8 cellular contexts compared by ENCODE assay signal in genomic region chr17:73644145-73645049, GRCh38. TPM values are rescaled to one million over a fixed set of nuclear protein-coding genes. Genes with fewer than 3 reads are reported as not detected.
A peak's percentile ranks its signal among the peaks of the same experiment; 100 is the strongest.
DNase-seq lines count a peak whose midpoint lies in the region; ATAC-seq and TF ChIP-seq lines count a peak whose summit lies in the region.

SDK2 (minus strand) TSS chr17:73644445; CDS start chr17:73644088, 357 bp downstream.

- DNase-seq in DMS53 (lab: John Stamatoyannopoulos, UW) (peak; percentile 78), DMS53 treated with DMSO at 0.1 percent for 48 hours (lab: John Stamatoyannopoulos, UW; ENCODE audit: unreplicated experiment) (no peak), left ventricle myocardium inferior (no peak), NCI-H2196 (lab: John Stamatoyannopoulos, UW; ENCODE audit: unreplicated experiment) (no peak)
- peak; percentile 59 for DNase-seq in activated CD8-positive, alpha-beta memory T cell treated with anti-CD3 and anti-CD28 coated beads, Interleukin-2, amount 50 U/mL, for 48 hours
- DNase-seq in stimulated activated naive CD4-positive, alpha-beta T cell treated with Interleukin-2 at 50 U/mL for 16 hours (lab: John Stamatoyannopoulos, UW): no peak

- H3K36me3 ChIP-seq in left ventricle myocardium inferior (no peaks in the 10 kb centered on the region), rectal smooth muscle tissue (ENCODE audit: control insufficient read depth, insufficient read depth, low read length) (no peaks in the 10 kb centered on the region)

- H3K9ac ChIP-seq in rectal smooth muscle tissue (ENCODE audit: low read length): no peak within 1 kb of the TSS

- no peak for ATAC-seq in HG02938 (IDR thresholded peaks at IDR 0.05; ENCODE audit: unreplicated experiment)

- H3K27me3 ChIP-seq in left ventricle myocardium inferior (ENCODE audit: low read depth): peaks cover 89% of the 10 kb centered on the region
- peaks cover 8% of the 10 kb centered on the region for H3K27me3 ChIP-seq in rectal smooth muscle tissue (ENCODE audit: control insufficient read depth, insufficient read depth, low read length)

- intact Hi-C loops in left ventricle myocardium inferior (cut with micrococcal nuclease): no loop called here

- H3K4me3 ChIP-seq in left ventricle myocardium inferior: peak within 1 kb of the TSS; percentile 71
- H3K4me3 ChIP-seq in rectal smooth muscle tissue (ENCODE audit: low read length): peak within 1 kb of the TSS; percentile 61

- peaks cover 26% of the 10 kb centered on the region for H3K4me1 ChIP-seq in left ventricle myocardium inferior
- H3K4me1 ChIP-seq in rectal smooth muscle tissue (ENCODE audit: control insufficient read depth, insufficient read depth, low read length): no peaks in the 10 kb centered on the region

- H3K27ac ChIP-seq in left ventricle myocardium inferior (replicated peaks) (no peak within 1 kb of the TSS), rectal smooth muscle tissue (ENCODE audit: low read depth, low read length) (no peak within 1 kb of the TSS)

- no peak for TF ChIP-seq CTCF in left ventricle myocardium inferior (IDR thresholded peaks at IDR 0.05; ENCODE audit: borderline replicate concordance)

- no peaks in the 10 kb centered on the region for H3K9me3 ChIP-seq in left ventricle myocardium inferior (replicated peaks)

RNA-seq across cellular contexts. Expression of gene SDK2, which starts in this region (rescaled TPM):
- 2.2 TPM for total RNA-seq in left ventricle myocardium inferior

Comparison
In these comparisons a context has a peak if more than half of its experiments do, and no peak if none do; other contexts are left out.
1. DNase-seq: peak in DMS53 (single experiment) and activated CD8-positive, alpha-beta memory T cell treated with anti-CD3 and anti-CD28 coated beads, Interleukin-2, amount 50 U/mL, for 48 hours (single experiment); none in DMS53 treated with DMSO at 0.1 percent for 48 hours (single experiment), left ventricle myocardium inferior (single experiment), stimulated activated naive CD4-positive, alpha-beta T cell treated with Interleukin-2 at 50 U/mL for 16 hours (single experiment) and NCI-H2196 (single experiment).